ENCODE assay signal across 20 cellular contexts in the genomic region with DNA sequence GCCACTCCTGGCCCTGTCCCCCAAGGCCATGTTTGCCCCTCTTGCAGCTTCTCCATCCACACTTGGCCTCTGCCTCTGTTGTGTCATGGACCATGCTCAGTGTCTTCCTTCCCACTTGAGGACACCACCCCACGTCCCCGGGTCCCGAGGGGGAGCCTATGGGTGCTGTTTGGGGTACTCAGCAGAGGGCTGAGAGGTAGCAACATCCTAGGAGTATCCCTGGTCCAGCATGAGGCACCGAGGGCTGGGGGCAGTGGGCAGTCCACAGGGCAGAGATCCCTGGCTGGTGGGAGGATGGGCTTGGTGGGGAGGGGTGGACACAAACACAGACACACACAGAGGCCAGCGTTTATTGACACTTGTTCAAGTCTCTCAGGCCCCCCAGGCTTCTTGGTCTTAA. TPM values are rescaled to one million over a fixed set of nuclear protein-coding genes. Genes with fewer than 3 reads are reported as not detected.
DNase-seq lines count a peak whose midpoint lies in the region; ATAC-seq and TF ChIP-seq lines count a peak whose summit lies in the region.
"Had no signal": no experiment of that assay in that cellular context is flagged by ENCODE, and none has a peak within 500 bp of the region (broad histone marks: within the 10 kb centered on the region; RNA-seq: fewer than 3 reads in every experiment).

No MANE protein-coding gene starts in this region.

- H4K20me1 ChIP-seq in mammary epithelial cell (ENCODE audit: insufficient read depth, low read length), result no peaks in the 10 kb centered on the region

- dilution Hi-C loops in mammary epithelial cell (cut with HindIII; ENCODE audit: low sequenced_read_pairs), result no loop called here

- H2AFZ ChIP-seq in mammary epithelial cell (ENCODE audit: low read depth, low read length), result no peak overlapping the region

- H3K4me2 ChIP-seq in mammary epithelial cell (ENCODE audit: insufficient read depth, low read depth, low read length), result no peak overlapping the region
- H3K4me2 ChIP-seq: BLaER1 treated with 17β-estradiol and CSF1 and Interleukin-3, amounts not matched to agents 10 nM and 100 nM had no signal

- no peak overlapping the region for H3K9ac ChIP-seq in mammary epithelial cell (ENCODE audit: insufficient read depth, low read length)

- no peak overlapping the region for H3K4me3 ChIP-seq in mammary epithelial cell (replicated peaks in 1 of 3; ENCODE audit: insufficient read depth in 1 of 3, low read depth in 2 of 3, low read length in 3 of 3)
- H3K4me3 ChIP-seq in urinary bladder (ENCODE audit: low read depth, low read length), result no peak overlapping the region
- H3K4me3 ChIP-seq: BLaER1 treated with 17β-estradiol and CSF1 and Interleukin-3, amounts not matched to agents 10 nM and 100 nM had no signal

- in situ Hi-C loops in mammary epithelial cell (cut with MboI; ENCODE audit: low sequenced_read_pairs in 2 of 2), result no loop called here

- DNase-seq in mammary epithelial cell (no peak), left ventricle myocardium superior (no peak), sciatic nerve (ENCODE audit: low spot score) (no peak), T1000 (lab: John Stamatoyannopoulos, UW) (no peak)
- DNase-seq: activated naive CD8-positive, alpha-beta T cell treated with anti-CD3 and anti-CD28 coated beads, Interleukin-2, amount 10 ng/mL, durations not matched to agents 7 days and 5 days; GOT3; NCI-H2107; NCI-H774; retina; stimulated activated CD4-positive, alpha-beta T cell treated with anti-CD3 and anti-CD28 coated beads, Interleukin-2, amount 100 ng/mL, for 48 hours; stimulated activated CD8-positive, alpha-beta memory T cell treated with anti-CD3 and anti-CD28 coated beads, Interleukin-4, amount 100 ng/mL, for 48 hours had no signal

- CTCF ChIA-PET in mammary epithelial cell (lab: Charles Lee; ENCODE audit: low non-redundant PET), result no interaction called here

- BruUV-seq in mammary epithelial cell (replicated peaks; lab: Mats Ljungman, UMichigan), result no TSS peak

- intact Hi-C loops in mammary epithelial cell (cut with micrococcal nuclease) (loop anchor here (1.0 kb wide), 1 partner anchor 23 kb away; no protein-coding TSS in a partner anchor), left ventricle myocardium superior (cut with micrococcal nuclease) (no loop called here), sciatic nerve (cut with DNase I) (no loop called here)

- TF ChIP-seq CTCF in mammary epithelial cell (conservative IDR thresholded peaks at IDR 0.05 in 1 of 2, IDR thresholded peaks at IDR 0.05 in 1 of 2; ENCODE audit: extremely low read depth in 1 of 2, insufficient read depth in 1 of 2, low read depth in 1 of 2, low read length in 2 of 2), result no peak

- H3K27ac ChIP-seq in mammary epithelial cell (ENCODE audit: insufficient read depth, low read depth, low read length) (peak overlapping the region; percentile 9), urinary bladder (ENCODE audit: low read depth) (peak overlapping the region; percentile 99)
- H3K27ac ChIP-seq: BLaER1 treated with 17β-estradiol and CSF1 and Interleukin-3, amounts not matched to agents 10 nM and 100 nM had no signal

- H3K4me1 ChIP-seq in mammary epithelial cell (ENCODE audit: insufficient read depth, low read length) (peaks cover 23% of the 10 kb centered on the region), urinary bladder (ENCODE audit: insufficient read depth) (no peaks in the 10 kb centered on the region)
- H3K4me1 ChIP-seq: BLaER1 treated with 17β-estradiol and CSF1 and Interleukin-3, amounts not matched to agents 10 nM and 100 nM had no signal

- H3K36me3 ChIP-seq in mammary epithelial cell (ENCODE audit: insufficient read depth, low read length) (peaks cover 31% of the 10 kb centered on the region), urinary bladder (ENCODE audit: insufficient read depth) (peaks cover 2% of the 10 kb centered on the region)

- H3K27me3 ChIP-seq in mammary epithelial cell (ENCODE audit: insufficient read depth, low read length), result no peaks in the 10 kb centered on the region
- H3K27me3 ChIP-seq: BLaER1 treated with 17β-estradiol and CSF1 and Interleukin-3, amounts not matched to agents 10 nM and 100 nM had no signal

- H3K9me3 ChIP-seq in mammary epithelial cell (replicated peaks; ENCODE audit: insufficient read depth, low read length), result no peaks in the 10 kb centered on the region
- H3K9me3 ChIP-seq: BLaER1 treated with 17β-estradiol and CSF1 and Interleukin-3, amounts not matched to agents 10 nM and 100 nM had no signal

- 61% methylated on average over 5 of the region's 5 CpGs for WGBS in mammary epithelial cell (ENCODE audit: low coverage, missing lambda C conversion rate)
- WGBS in urinary bladder, result 53% methylated on average over 5 of the region's 5 CpGs

- peak; percentile 0 for ATAC-seq in left ventricle myocardium superior
- ATAC-seq in sciatic nerve, result peak; percentile 1
- no peak for ATAC-seq in HG03571 (IDR thresholded peaks at IDR 0.05; ENCODE audit: unreplicated experiment)
- ATAC-seq in SK-N-SH treated with all-trans-retinoic acid at 6 μM for 48 hours, result no peak
- ATAC-seq: natural killer cell treated with Interleukin-12 subunit alpha and Interleukin-12 subunit beta and Interleukin-15 and Interleukin-18, amount 100 ng/mL, for 72 hours had no signal

- H3K79me2 ChIP-seq in mammary epithelial cell (ENCODE audit: insufficient read depth, low read length), result peaks cover 34% of the 10 kb centered on the region

TF ChIP-seq in SK-N-SH treated with all-trans-retinoic acid at 6 μM for 48 hours, 23 proteins besides CTCF, POLR2A, EP300 and RAD21:
- TF ChIP-seq TCF4 (CRISPR knock-in tag; IDR thresholded peaks at IDR 0.05; ENCODE audit: borderline replicate concordance), result no peak

RNA-seq across cellular contexts. Expression of a gene that starts 1.7 kb away (rescaled TPM):
- total RNA-seq in mammary epithelial cell (1 to 10 TPM in 1 of 2 donors, not detected in 1; 1.0 TPM), left ventricle myocardium superior (3,262 TPM), sciatic nerve (71.6 TPM), urinary bladder (15.1 TPM)
- polyA plus RNA-seq in mammary epithelial cell (not detected), urinary bladder (92.0 TPM)
- not detected for polyA minus RNA-seq in mammary epithelial cell
- total RNA-seq: activated naive CD8-positive, alpha-beta T cell treated with anti-CD3 and anti-CD28 coated beads, Interleukin-2, amount 10 ng/mL, durations not matched to agents 7 days and 5 days; HepG2; natural killer cell treated with Interleukin-12 subunit alpha and Interleukin-12 subunit beta and Interleukin-15 and Interleukin-18, amount 100 ng/mL, for 72 hours; T-helper 2 cell treated with Interferon-gamma antibody and Interleukin-4, amounts not matched to agents 100 ng/mL and 5 ng/mL, for 36 hours had no signal
- polyA plus RNA-seq: HepG2 had no signal

RNA-seq across cellular contexts. Expression of a gene that starts 10.7 kb away (rescaled TPM):
- 1,000 to 10,000 TPM in 1 of 2 donors, 100 to 1,000 TPM in 1; 328 to 1,073 TPM for total RNA-seq in mammary epithelial cell
- 889 TPM for polyA plus RNA-seq in mammary epithelial cell
- 1,358 TPM for polyA minus RNA-seq in mammary epithelial cell
- total RNA-seq in left ventricle myocardium superior, result 838 TPM
- 534 TPM for total RNA-seq in sciatic nerve
- 132 TPM for total RNA-seq in urinary bladder
- polyA plus RNA-seq in urinary bladder, result 665 TPM

RNA-seq across cellular contexts. Expression of a gene that starts 35.3 kb away (rescaled TPM):
- total RNA-seq in mammary epithelial cell (100 to 1,000 TPM; 139 to 149 TPM), left ventricle myocardium superior (93.7 TPM), sciatic nerve (173 TPM), urinary bladder (80.6 TPM)
- polyA plus RNA-seq in mammary epithelial cell (177 TPM), urinary bladder (278 TPM)
- polyA minus RNA-seq in mammary epithelial cell, result 155 TPM

RNA-seq across cellular contexts. Expression of a gene that starts 35.9 kb away (rescaled TPM):
- total RNA-seq in mammary epithelial cell (10 to 100 TPM; 28.7 to 84.5 TPM), left ventricle myocardium superior (157 TPM), sciatic nerve (60.5 TPM), urinary bladder (44.5 TPM)
- polyA plus RNA-seq in mammary epithelial cell (57.9 TPM), urinary bladder (78.9 TPM)
- polyA minus RNA-seq in mammary epithelial cell, result 46.7 TPM

RNA-seq across cellular contexts. Expression of a gene that starts 39.6 kb away (rescaled TPM):
- total RNA-seq in mammary epithelial cell (not detected), left ventricle myocardium superior (not detected), sciatic nerve (not detected), urinary bladder (not detected)
- polyA plus RNA-seq in mammary epithelial cell (not detected), urinary bladder (not detected)
- polyA minus RNA-seq in mammary epithelial cell, result not detected
- total RNA-seq: activated naive CD8-positive, alpha-beta T cell treated with anti-CD3 and anti-CD28 coated beads, Interleukin-2, amount 10 ng/mL, durations not matched to agents 7 days and 5 days; epithelial cell of proximal tubule; HepG2; natural killer cell treated with Interleukin-12 subunit alpha and Interleukin-12 subunit beta and Interleukin-15 and Interleukin-18, amount 100 ng/mL, for 72 hours; RPMI7951; T-helper 2 cell treated with Interferon-gamma antibody and Interleukin-4, amounts not matched to agents 100 ng/mL and 5 ng/mL, for 36 hours had no signal
- polyA plus RNA-seq: HepG2 had no signal

Comparison
In these comparisons a context has a peak if more than half of its experiments do, and no peak if none do; other contexts are left out.
1. ATAC-seq: peak in left ventricle myocardium superior (single experiment) and sciatic nerve (single experiment); none in HG03571 (single experiment) and SK-N-SH treated with all-trans-retinoic acid at 6 μM for 48 hours (single experiment).
2. RNA of a gene that starts 1.7 kb away (total RNA-seq): 3,262 TPM in left ventricle myocardium superior (single experiment); 71.6 TPM in sciatic nerve (single experiment), 15.1 TPM in urinary bladder (single experiment) and 1.0 TPM in mammary epithelial cell; every median in the first group is over 10 times any median in the second.